Comparison of ENCODE assay signal across 1 cellular context in genomic region chr14:101849640-101850039, GRCh38.
A peak's percentile ranks its signal among the peaks of the same experiment; 100 is the strongest.
TF ChIP-seq lines count a peak whose summit lies in the region.

No MANE protein-coding gene starts in this region.

TF ChIP-seq in GM12891, 5 proteins besides CTCF, POLR2A, EP300 and RAD21:
- TF ChIP-seq SPI1 (IDR thresholded peaks at IDR 0.05; ENCODE audit: low read depth, low read length) (no peak), POU2F2 (IDR thresholded peaks at IDR 0.05; ENCODE audit: low read depth, low read length) (peak; percentile 41; the same call in 1 of the 2 replicates), PAX5 (IDR thresholded peaks at IDR 0.05; ENCODE audit: insufficient read depth, low read length, severe bottlenecking) (no peak)
TF ChIP-seq in GM12891: peak in this region for 1.
